In genomic region chr12:32106517-32107366, GRCh38 we compare ENCODE assay signal across 1 cellular context.
TF ChIP-seq lines count a peak whose summit lies in the region.

BICD1 (plus strand) TSS chr12:32106847; CDS start chr12:32107332, 485 bp downstream.

TF ChIP-seq in HepG2, 621 proteins besides CTCF, POLR2A, EP300 and RAD21 (continued from another document and continues in another):
- TF ChIP-seq ZNF687 (CRISPR knock-in tag; IDR thresholded peaks at IDR 0.05): peak; percentile 94
- TF ChIP-seq ZFP82 (CRISPR knock-in tag; IDR thresholded peaks at IDR 0.05; ENCODE audit: borderline replicate concordance): no peak
- TF ChIP-seq HIVEP1 (CRISPR knock-in tag; IDR thresholded peaks at IDR 0.05): no peak
- peak; percentile 81 for TF ChIP-seq ZSCAN31 (CRISPR knock-in tag; IDR thresholded peaks at IDR 0.05; ENCODE audit: low read depth)
- no peak for TF ChIP-seq GZF1 (CRISPR knock-in tag; IDR thresholded peaks at IDR 0.05)
- peak; percentile 70; the same call in 1 of the 2 replicates for TF ChIP-seq HDAC2 (CRISPR knock-in tag; IDR thresholded peaks at IDR 0.05)
- peak; percentile 65; the same call in 1 of the 2 replicates for TF ChIP-seq CHD2 (IDR thresholded peaks at IDR 0.05; ENCODE audit: low read depth, low read length)
- TF ChIP-seq DBP (CRISPR knock-in tag; IDR thresholded peaks at IDR 0.05; ENCODE audit: not compliant biosample characterization): no peak
- no peak for TF ChIP-seq TBX3 (IDR thresholded peaks at IDR 0.05; ENCODE audit: borderline replicate concordance)
- TF ChIP-seq TBP (CRISPR knock-in tag; IDR thresholded peaks at IDR 0.05): no peak
- peak; percentile 91 for TF ChIP-seq ZNF777 (CRISPR knock-in tag; IDR thresholded peaks at IDR 0.05)
- peak; percentile 64; the same call in 1 of the 2 replicates for TF ChIP-seq ARID5B (CRISPR knock-in tag; IDR thresholded peaks at IDR 0.05)
- TF ChIP-seq KMT2B (CRISPR knock-in tag; IDR thresholded peaks at IDR 0.05): peak; percentile 89; the same call in 1 of the 2 replicates
- TF ChIP-seq BRCA1 (CRISPR knock-in tag; IDR thresholded peaks at IDR 0.05): no peak; the same call in 1 of the 2 replicates
- peak; percentile 71; the same call in 1 of the 2 replicates for TF ChIP-seq ERF (CRISPR knock-in tag; IDR thresholded peaks at IDR 0.05)
- TF ChIP-seq FLYWCH1 (CRISPR knock-in tag; IDR thresholded peaks at IDR 0.05): no peak
- TF ChIP-seq ZNF253 (CRISPR knock-in tag; IDR thresholded peaks at IDR 0.05; ENCODE audit: borderline replicate concordance): no peak
- 0 out of 2 replicates have a peak, but pooled peaks have one; percentile 26 for TF ChIP-seq FOXO1 (CRISPR knock-in tag; IDR thresholded peaks at IDR 0.05)
- no peak for TF ChIP-seq ZBTB37 (CRISPR knock-in tag; IDR thresholded peaks at IDR 0.05)
- peak; percentile 15; the same call in 1 of the 2 replicates for TF ChIP-seq MIER2 (CRISPR knock-in tag; IDR thresholded peaks at IDR 0.05)
- no peak for TF ChIP-seq TAF15 (IDR thresholded peaks at IDR 0.05; ENCODE audit: low read depth, low read length, poor library complexity, severe bottlenecking)
- no peak for TF ChIP-seq HMG20A (CRISPR knock-in tag; IDR thresholded peaks at IDR 0.05; ENCODE audit: borderline replicate concordance)
- TF ChIP-seq TP53 (CRISPR knock-in tag; conservative IDR thresholded peaks at IDR 0.05): no peak
- no peak for TF ChIP-seq ZNF3 (CRISPR knock-in tag; IDR thresholded peaks at IDR 0.05)
- peak; percentile 85; the same call in 1 of the 2 replicates for TF ChIP-seq ISX (CRISPR knock-in tag; conservative IDR thresholded peaks at IDR 0.05)
- TF ChIP-seq ZNF646 (CRISPR knock-in tag; IDR thresholded peaks at IDR 0.05): no peak
- no peak for TF ChIP-seq MTERF4 (CRISPR knock-in tag; IDR thresholded peaks at IDR 0.05)
- no peak for TF ChIP-seq ZNF557 (CRISPR knock-in tag; IDR thresholded peaks at IDR 0.05)
- TF ChIP-seq ZNF280D (CRISPR knock-in tag; IDR thresholded peaks at IDR 0.05): no peak
- no peak for TF ChIP-seq ZNF704 (CRISPR knock-in tag; IDR thresholded peaks at IDR 0.05; ENCODE audit: borderline replicate concordance)
- TF ChIP-seq GATA4 (IDR thresholded peaks at IDR 0.05; ENCODE audit: borderline replicate concordance, low read depth): no peak
- TF ChIP-seq GFI1 (CRISPR knock-in tag; IDR thresholded peaks at IDR 0.05; ENCODE audit: borderline replicate concordance): peak; percentile 43; the same call in 1 of the 2 replicates
- TF ChIP-seq ISL2 (CRISPR knock-in tag; IDR thresholded peaks at IDR 0.05): 0 out of 2 replicates have a peak, but pooled peaks have one; percentile 45
- no peak for TF ChIP-seq ZNF34 (CRISPR knock-in tag; IDR thresholded peaks at IDR 0.05; ENCODE audit: borderline replicate concordance)
- no peak for TF ChIP-seq ZNF337 (CRISPR knock-in tag; IDR thresholded peaks at IDR 0.05; ENCODE audit: borderline replicate concordance, low read depth)
- no peak for TF ChIP-seq SETDB1 (CRISPR knock-in tag; IDR thresholded peaks at IDR 0.05; ENCODE audit: borderline replicate concordance)
